ENCODE assay signal across 8 cellular contexts in the genomic region with DNA sequence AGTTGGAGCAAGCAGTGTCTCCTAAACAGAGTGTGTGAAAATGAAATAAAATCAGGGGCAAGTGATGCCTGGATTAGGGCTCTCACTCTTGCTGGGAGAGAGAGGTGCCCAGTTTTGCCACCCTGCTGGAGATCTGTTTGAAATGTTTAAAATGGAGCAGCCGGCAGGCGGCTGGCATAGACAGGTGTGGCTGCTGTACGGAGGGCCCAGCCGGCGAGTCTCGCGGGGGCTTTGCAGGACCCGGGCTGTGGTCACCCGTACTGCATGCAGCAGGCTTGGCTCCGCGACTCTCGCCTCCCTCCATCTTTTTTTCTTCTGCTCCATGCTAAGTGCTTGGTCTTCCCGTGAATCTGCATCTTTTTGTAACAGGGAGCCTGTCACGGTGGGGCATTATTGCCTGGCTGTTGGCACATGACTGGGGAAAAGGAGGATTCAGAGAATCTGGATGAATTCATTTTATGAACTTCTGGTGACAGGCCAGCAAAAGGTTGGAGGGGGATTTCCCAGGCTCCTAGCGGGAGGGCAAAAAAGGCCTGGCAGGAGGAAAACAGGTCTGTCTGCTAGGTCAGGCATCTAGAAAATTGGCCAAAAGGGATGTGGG. TPM values are rescaled to one million over a fixed set of nuclear protein-coding genes. Genes with fewer than 3 reads are reported as not detected.
DNase-seq lines count a peak whose midpoint lies in the region; ATAC-seq and TF ChIP-seq lines count a peak whose summit lies in the region.

No MANE protein-coding gene starts in this region.

- H3K36me3 ChIP-seq in BJ (ENCODE audit: control insufficient read depth, insufficient read depth, low read length): no peaks in the 10 kb centered on the region
- H3K36me3 ChIP-seq in breast epithelium: no peaks in the 10 kb centered on the region
- no peaks in the 10 kb centered on the region for H3K36me3 ChIP-seq in thoracic aorta

- H3K27me3 ChIP-seq in BJ (ENCODE audit: control insufficient read depth, insufficient read depth, low read length): no peaks in the 10 kb centered on the region
- no peaks in the 10 kb centered on the region for H3K27me3 ChIP-seq in breast epithelium
- H3K27me3 ChIP-seq in thoracic aorta (replicated peaks; ENCODE audit: insufficient read depth): no peaks in the 10 kb centered on the region

- no peak for TF ChIP-seq CTCF in BJ (IDR thresholded peaks at IDR 0.05; ENCODE audit: insufficient read depth, low read depth, low read length)
- TF ChIP-seq CTCF in breast epithelium (IDR thresholded peaks at IDR 0.05): no peak
- no peak for TF ChIP-seq CTCF in thoracic aorta (IDR thresholded peaks at IDR 0.05)

- H3K27ac ChIP-seq in breast epithelium (peak overlapping the region; percentile 84 to 86), thoracic aorta (no peak overlapping the region)

- no peaks in the 10 kb centered on the region for H3K9me3 ChIP-seq in breast epithelium
- no peaks in the 10 kb centered on the region for H3K9me3 ChIP-seq in thoracic aorta

- CTCF ChIA-PET in BJ (lab: Yijun Ruan, JAX): interaction anchor here (3.4 kb wide), 1 partner anchor 110 kb away, joined by 26 read pairs; no protein-coding TSS in a partner anchor

- no peak for ATAC-seq in thoracic aorta (ENCODE audit: insufficient number of reproducible peaks, low FRiP score, low read depth)
- ATAC-seq in HG03432 (IDR thresholded peaks at IDR 0.05; ENCODE audit: unreplicated experiment): no peak

- peak overlapping the region; percentile 72 for H3K4me3 ChIP-seq in BJ (ENCODE audit: low read depth, low read length)
- peak overlapping the region; percentile 79 to 94 (median 80) for H3K4me3 ChIP-seq in breast epithelium
- H3K4me3 ChIP-seq in thoracic aorta: peak overlapping the region; percentile 87

- intact Hi-C loops in breast epithelium (cut with DNase I; ENCODE audit: low total_unique reads): loop anchor here (1.0 kb wide), 1 partner anchor 111 kb away; no protein-coding TSS in a partner anchor

- POLR2A ChIA-PET in BJ (lab: Charles Lee): interaction anchor here (0.6 kb wide), 1 partner anchor 8 kb away, joined by 3 read pairs; no protein-coding TSS in a partner anchor

- no peak for TF ChIP-seq POLR2A in breast epithelium (IDR thresholded peaks at IDR 0.05)

- no peak for DNase-seq in BJ (ENCODE audit: low read depth)
- DNase-seq in KBM-7: peak; percentile 39
- DNase-seq in breast epithelium (ENCODE audit: low spot score in 2 of 2): no peak
- DNase-seq in left kidney (ENCODE audit: low read depth, low spot score): peak; percentile 50
- DNase-seq in thoracic aorta (ENCODE audit: low spot score): no peak
- DNase-seq in Kasumi-1 (lab: John Stamatoyannopoulos, UW): no peak
- DNase-seq in NCI-H1048 (lab: John Stamatoyannopoulos, UW): no peak

- in situ Hi-C loops in KBM-7 (cut with MboI; ENCODE audit: low pct_unique_long_range_greater_than_20kb, low sequenced_read_pairs): no loop called here

- peaks cover 0 to 6% of the 10 kb centered on the region in 2 donors for H3K4me1 ChIP-seq in breast epithelium
- peaks cover 0 to 21% of the 10 kb centered on the region in 2 donors for H3K4me1 ChIP-seq in thoracic aorta (ENCODE audit: control insufficient read depth in 1 of 2, low read depth in 2 of 2)

RNA-seq across cellular contexts. Expression of gene ZNRF1, which starts 1.8 kb away (rescaled TPM):
- 21.7 and 24.1 TPM in 2 replicates for polyA plus RNA-seq in BJ (2011; rRNA removed)
- 15.0 and 15.2 TPM in 2 replicates for polyA minus RNA-seq in BJ (2011; rRNA and poly(A)+ RNA removed)
- 10 to 100 TPM; 12.8 to 27.5 (median 24.4) TPM for total RNA-seq in breast epithelium
- total RNA-seq in thoracic aorta: 10 to 100 TPM; 16.9 to 27.1 TPM

RNA-seq across cellular contexts. Expression of gene WDR59, which starts 15.7 kb away (rescaled TPM):
- polyA plus RNA-seq in BJ (2011; rRNA removed): 36.7 and 47.5 TPM in 2 replicates
- 35.2 and 63.9 TPM in 2 replicates for polyA minus RNA-seq in BJ (2011; rRNA and poly(A)+ RNA removed)
- total RNA-seq in breast epithelium (10 to 100 TPM; 21.8 to 61.0 (median 43.6) TPM), thoracic aorta (10 to 100 TPM; 28.8 to 36.8 TPM)

Comparison
In these comparisons a context has a peak if more than half of its experiments do, and no peak if none do; other contexts are left out.
1. DNase-seq: peak in KBM-7 (single experiment) and left kidney (single experiment); none in BJ (single experiment), breast epithelium (0 of 2), thoracic aorta (single experiment), Kasumi-1 (0 of 2) and NCI-H1048 (single experiment).
2. H3K27ac ChIP-seq: peak in breast epithelium (2 of 2); none in thoracic aorta (0 of 2).
3. Peak in every context shown above with its lines, with median percentiles within 50 percentile points of each other: H3K4me3 ChIP-seq.